ENCODE assay signal across 8 cellular contexts in genomic region chr1:247415423-247416361, GRCh38. TPM values are rescaled to one million over a fixed set of nuclear protein-coding genes. Genes with fewer than 3 reads are reported as not detected.
A peak's percentile ranks its signal among the peaks of the same experiment; 100 is the strongest.
DNase-seq lines count a peak whose midpoint lies in the region; ATAC-seq and TF ChIP-seq lines count a peak whose summit lies in the region.

TSS of gene NLRP3 (plus strand) at chr1:247416173. CDS start at chr1:247418801, 2,628 bp downstream.

- no peaks in the 10 kb centered on the region for H3K9me3 Mint-ChIP-seq in dendritic cell treated with granulocyte-macrophage colony-stimulating factor and Interleukin-4, amounts not matched to agents 40 ng/mL and 50 ng/mL, for 4 days
- no peaks in the 10 kb centered on the region for H3K9me3 Mint-ChIP-seq in natural killer cell treated with Interleukin-12 subunit alpha and Interleukin-12 subunit beta and Interleukin-15 and Interleukin-18, amount 100 ng/mL, for 72 hours
- H3K9me3 Mint-ChIP-seq in chondrocyte (ENCODE audit: low read depth) = peaks cover 4% of the 10 kb centered on the region

- peak; percentile 62 for ATAC-seq in HG03558 (IDR thresholded peaks at IDR 0.05; ENCODE audit: extremely low read depth, unreplicated experiment)
- ATAC-seq in natural killer cell treated with Interleukin-12 subunit alpha and Interleukin-12 subunit beta and Interleukin-15 and Interleukin-18, amount 100 ng/mL, for 72 hours = peak; percentile 90

- H3K27me3 Mint-ChIP-seq in dendritic cell treated with granulocyte-macrophage colony-stimulating factor and Interleukin-4, amounts not matched to agents 40 ng/mL and 50 ng/mL, for 4 days = no peaks in the 10 kb centered on the region
- H3K27me3 Mint-ChIP-seq in natural killer cell treated with Interleukin-12 subunit alpha and Interleukin-12 subunit beta and Interleukin-15 and Interleukin-18, amount 100 ng/mL, for 72 hours = peaks cover 0 to 3% of the 10 kb centered on the region in 2 donors
- peaks cover 13% of the 10 kb centered on the region for H3K27me3 Mint-ChIP-seq in chondrocyte (ENCODE audit: low read depth)

- no peak for TF ChIP-seq CTCF in chondrocyte (IDR thresholded peaks at IDR 0.05)

- intact Hi-C loops in dendritic cell treated with granulocyte-macrophage colony-stimulating factor and Interleukin-4, amounts not matched to agents 40 ng/mL and 50 ng/mL, for 4 days (cut with micrococcal nuclease) = loop anchor here (5.0 kb wide), 1 partner anchor 43 kb away; no protein-coding TSS in a partner anchor

- DNase-seq in GDM1 (lab: John Stamatoyannopoulos, UW) (peak; percentile 75), UCSD-AML1 (lab: John Stamatoyannopoulos, UW; ENCODE audit: unreplicated experiment) (peak; percentile 78), chondrocyte (ENCODE audit: low spot score) (no peak), NCI-H1048 (lab: John Stamatoyannopoulos, UW) (no peak), NCI-H2107 treated with DMSO at 0.1 percent for 48 hours (lab: John Stamatoyannopoulos, UW; ENCODE audit: unreplicated experiment) (no peak)
- no peak for DNase-seq in natural killer cell treated with Interleukin-12 subunit alpha and Interleukin-12 subunit beta and Interleukin-15 and Interleukin-18, amount 100 ng/mL, for 72 hours (ENCODE audit: low spot score)

- H3K27ac Mint-ChIP-seq in dendritic cell treated with granulocyte-macrophage colony-stimulating factor and Interleukin-4, amounts not matched to agents 40 ng/mL and 50 ng/mL, for 4 days = peak within 1 kb of the TSS; percentile 87
- H3K27ac Mint-ChIP-seq in natural killer cell treated with Interleukin-12 subunit alpha and Interleukin-12 subunit beta and Interleukin-15 and Interleukin-18, amount 100 ng/mL, for 72 hours = peak within 1 kb of the TSS; percentile 65 to 92
- H3K27ac Mint-ChIP-seq in chondrocyte (ENCODE audit: unreplicated experiment) = no peak within 1 kb of the TSS

- H3K4me3 Mint-ChIP-seq in dendritic cell treated with granulocyte-macrophage colony-stimulating factor and Interleukin-4, amounts not matched to agents 40 ng/mL and 50 ng/mL, for 4 days = peak within 1 kb of the TSS; percentile 87
- peak within 1 kb of the TSS; percentile 97 for H3K4me3 Mint-ChIP-seq in natural killer cell treated with Interleukin-12 subunit alpha and Interleukin-12 subunit beta and Interleukin-15 and Interleukin-18, amount 100 ng/mL, for 72 hours
- no peak within 1 kb of the TSS for H3K4me3 Mint-ChIP-seq in chondrocyte (ENCODE audit: unreplicated experiment)

- H3K4me1 Mint-ChIP-seq in dendritic cell treated with granulocyte-macrophage colony-stimulating factor and Interleukin-4, amounts not matched to agents 40 ng/mL and 50 ng/mL, for 4 days (ENCODE audit: low read depth) = peaks cover 70% of the 10 kb centered on the region
- peaks cover 42 to 43% of the 10 kb centered on the region in 2 donors for H3K4me1 Mint-ChIP-seq in natural killer cell treated with Interleukin-12 subunit alpha and Interleukin-12 subunit beta and Interleukin-15 and Interleukin-18, amount 100 ng/mL, for 72 hours (ENCODE audit: low read depth in 2 of 2)
- no peaks in the 10 kb centered on the region for H3K4me1 Mint-ChIP-seq in chondrocyte (ENCODE audit: low read depth)

- peaks cover 35% of the 10 kb centered on the region for H3K36me3 Mint-ChIP-seq in dendritic cell treated with granulocyte-macrophage colony-stimulating factor and Interleukin-4, amounts not matched to agents 40 ng/mL and 50 ng/mL, for 4 days (ENCODE audit: low read depth)
- H3K36me3 Mint-ChIP-seq in natural killer cell treated with Interleukin-12 subunit alpha and Interleukin-12 subunit beta and Interleukin-15 and Interleukin-18, amount 100 ng/mL, for 72 hours = no peaks in the 10 kb centered on the region
- H3K36me3 Mint-ChIP-seq in chondrocyte (ENCODE audit: low read depth) = no peaks in the 10 kb centered on the region

RNA-seq across cellular contexts. Expression of gene NLRP3, which starts in this region (rescaled TPM):
- total RNA-seq in natural killer cell treated with Interleukin-12 subunit alpha and Interleukin-12 subunit beta and Interleukin-15 and Interleukin-18, amount 100 ng/mL, for 72 hours = 1 to 10 TPM; 2.3 to 3.5 TPM
- total RNA-seq in chondrocyte = 0.10 to 1.3 TPM (median 0.15 TPM) in 3 replicates

Comparison
In these comparisons a context has a peak if more than half of its experiments do, and no peak if none do; other contexts are left out.
1. DNase-seq: peak in GDM1 (single experiment) and UCSD-AML1 (single experiment); none in natural killer cell treated with Interleukin-12 subunit alpha and Interleukin-12 subunit beta and Interleukin-15 and Interleukin-18, amount 100 ng/mL, for 72 hours (single experiment), chondrocyte (single experiment), NCI-H1048 (single experiment) and NCI-H2107 treated with DMSO at 0.1 percent for 48 hours (single experiment).